In genomic region chr9:130660683-130661460, GRCh38 we compare ENCODE assay signal across 11 cellular contexts. TPM values are rescaled to one million over a fixed set of nuclear protein-coding genes. Genes with fewer than 3 reads are reported as not detected.
DNase-seq lines count a peak whose midpoint lies in the region; ATAC-seq and TF ChIP-seq lines count a peak whose summit lies in the region.
"Had no signal": no experiment of that assay in that cellular context is flagged by ENCODE, and none has a peak within 500 bp of the region (broad histone marks: within the 10 kb centered on the region; RNA-seq: fewer than 3 reads in every experiment).

No MANE protein-coding gene starts in this region.

- H3K4me1 ChIP-seq in iPS-18a (ENCODE audit: control insufficient read depth, low read depth, low read length), result peaks cover 11% of the 10 kb centered on the region
- peaks cover 0 to 60% of the 10 kb centered on the region in 2 donors for H3K4me1 ChIP-seq in uterus

- H3K27me3 ChIP-seq in HL-60 (ENCODE audit: insufficient read depth, poor library complexity, severe bottlenecking), result peaks cover 85% of the 10 kb centered on the region
- peaks cover 100% of the 10 kb centered on the region for H3K27me3 ChIP-seq in iPS-18a (ENCODE audit: control insufficient read depth, insufficient read depth, low read length)
- peaks cover 50 to 71% of the 10 kb centered on the region in 2 donors for H3K27me3 ChIP-seq in uterus
- H3K27me3 ChIP-seq in CD4-positive, alpha-beta T cell (ENCODE audit: control insufficient read depth, insufficient read depth, low read length), result peaks cover 76% of the 10 kb centered on the region

- POLR2A ChIA-PET in WTC11 (lab: Charles Lee), result interaction anchor here (0.6 kb wide), 1 partner anchor 8 kb away, joined by 4 read pairs; no protein-coding TSS in a partner anchor
- POLR2A ChIA-PET in CD4-positive, alpha-beta T cell (lab: Charles Lee), result no interaction called here

- DNase-seq in HL-60 (ENCODE audit: low read depth in 1 of 2, low spot score in 1 of 2) (no peak), WTC11 (ENCODE audit: low spot score) (peak; percentile 58), uterus (no peak), amygdala (lab: John Stamatoyannopoulos, UW) (no peak)
- DNase-seq in stimulated activated effector memory CD8-positive, alpha-beta T cell treated with anti-CD3 and anti-CD28 coated beads, Interleukin-12 subunit alpha, Interleukin-12 subunit beta, amount 100 ng/mL, for 72 hours (ENCODE audit: low spot score in 2 of 2), result no peak
- no peak for DNase-seq in CD4-positive, alpha-beta T cell
- DNase-seq: activated CD4-positive, CD25-positive, alpha-beta regulatory T cell; NCI-H2171 treated with DMSO at 0.1 percent for 48 hours had no signal

- TF ChIP-seq POLR2A in uterus (IDR thresholded peaks at IDR 0.05), result no peak

- peaks cover 100% of the 10 kb centered on the region for H3K27me3 Mint-ChIP-seq in WTC11 (ENCODE audit: low read depth)
- H3K27me3 Mint-ChIP-seq in CD4-positive, alpha-beta T cell, result peaks cover 67% of the 10 kb centered on the region

- H3K36me3 Mint-ChIP-seq in WTC11, result peaks cover 6% of the 10 kb centered on the region; the same call in 1 of the 2 replicates
- H3K36me3 Mint-ChIP-seq in stimulated activated effector memory CD8-positive, alpha-beta T cell treated with anti-CD3 and anti-CD28 coated beads, Interleukin-12 subunit alpha, Interleukin-12 subunit beta, amount 100 ng/mL, for 72 hours, result peaks cover 5% of the 10 kb centered on the region
- no peaks in the 10 kb centered on the region for H3K36me3 Mint-ChIP-seq in CD4-positive, alpha-beta T cell (ENCODE audit: low read depth)
- H3K36me3 Mint-ChIP-seq: brain had no signal

- H3K4me3 ChIP-seq in HL-60 (replicated peaks; ENCODE audit: insufficient read depth, low read length) (peak overlapping the region; percentile 26), iPS-18a (ENCODE audit: low read length) (peak overlapping the region; percentile 42), uterus (peak overlapping the region in 1 of 2 donors; percentile 11)
- H3K4me3 ChIP-seq: lung had no signal

- H3K27ac Mint-ChIP-seq in WTC11, result no peak overlapping the region
- no peak overlapping the region for H3K27ac Mint-ChIP-seq in stimulated activated effector memory CD8-positive, alpha-beta T cell treated with anti-CD3 and anti-CD28 coated beads, Interleukin-12 subunit alpha, Interleukin-12 subunit beta, amount 100 ng/mL, for 72 hours
- H3K27ac Mint-ChIP-seq in CD4-positive, alpha-beta T cell, result no peak overlapping the region
- H3K27ac Mint-ChIP-seq: brain had no signal

- H3K9ac ChIP-seq in iPS-18a (ENCODE audit: low read length), result no peak overlapping the region

- H3K9me3 Mint-ChIP-seq in WTC11, result no peaks in the 10 kb centered on the region
- no peaks in the 10 kb centered on the region for H3K9me3 Mint-ChIP-seq in stimulated activated effector memory CD8-positive, alpha-beta T cell treated with anti-CD3 and anti-CD28 coated beads, Interleukin-12 subunit alpha, Interleukin-12 subunit beta, amount 100 ng/mL, for 72 hours
- H3K9me3 Mint-ChIP-seq in CD4-positive, alpha-beta T cell, result no peaks in the 10 kb centered on the region

- intact Hi-C loops in uterus (cut with DNase I; ENCODE audit: low total_unique reads), result no loop called here
- intact Hi-C loops in CD4-positive, alpha-beta T cell (cut with DNase I, micrococcal nuclease), result no loop called here

- H3K27ac ChIP-seq in HL-60 (replicated peaks) (no peak overlapping the region), iPS-18a (ENCODE audit: low read length) (no peak overlapping the region), uterus (no peak overlapping the region)
- no peak overlapping the region for H3K27ac ChIP-seq in CD4-positive, alpha-beta T cell (ENCODE audit: low read depth, low read length)

- H3K36me3 ChIP-seq in iPS-18a (ENCODE audit: control insufficient read depth, low read depth, low read length) (no peaks in the 10 kb centered on the region), uterus (no peaks in the 10 kb centered on the region)

- H3K4me1 Mint-ChIP-seq in WTC11, result peaks cover 21% of the 10 kb centered on the region
- H3K4me1 Mint-ChIP-seq in stimulated activated effector memory CD8-positive, alpha-beta T cell treated with anti-CD3 and anti-CD28 coated beads, Interleukin-12 subunit alpha, Interleukin-12 subunit beta, amount 100 ng/mL, for 72 hours, result peaks cover 23% of the 10 kb centered on the region
- peaks cover 14% of the 10 kb centered on the region for H3K4me1 Mint-ChIP-seq in CD4-positive, alpha-beta T cell (ENCODE audit: low read depth)

- H3K4me3 Mint-ChIP-seq in WTC11, result peak overlapping the region; percentile 70
- H3K4me3 Mint-ChIP-seq in stimulated activated effector memory CD8-positive, alpha-beta T cell treated with anti-CD3 and anti-CD28 coated beads, Interleukin-12 subunit alpha, Interleukin-12 subunit beta, amount 100 ng/mL, for 72 hours, result peak overlapping the region; percentile 16
- H3K4me3 Mint-ChIP-seq in CD4-positive, alpha-beta T cell, result no peak overlapping the region

- CTCF ChIA-PET in WTC11 (lab: Charles Lee), result interaction anchor here (0.6 to 4.5 kb wide), 4 partner anchors 20 to 656 kb away, joined by 3 to 39 read pairs (median 4); no protein-coding TSS in a partner anchor
- CTCF ChIA-PET in CD4-positive, alpha-beta T cell (lab: Charles Lee), result no interaction called here

- peak; percentile 4 for ATAC-seq in WTC11
- no peak for ATAC-seq in stimulated activated effector memory CD8-positive, alpha-beta T cell treated with anti-CD3 and anti-CD28 coated beads, Interleukin-12 subunit alpha, Interleukin-12 subunit beta, amount 100 ng/mL, for 72 hours
- no peak for ATAC-seq in CD4-positive, alpha-beta T cell (ENCODE audit: poor library complexity)

- TF ChIP-seq CTCF in HL-60 (IDR thresholded peaks at IDR 0.05; ENCODE audit: insufficient read depth, low read length), result no peak
- TF ChIP-seq CTCF in WTC11 (IDR thresholded peaks at IDR 0.05), result no peak
- TF ChIP-seq CTCF in uterus (IDR thresholded peaks at IDR 0.05), result no peak
- TF ChIP-seq CTCF in CD4-positive, alpha-beta T cell (IDR thresholded peaks at IDR 0.05), result no peak

- H3K9me3 ChIP-seq in iPS-18a (ENCODE audit: control insufficient read depth, low read depth, low read length) (no peaks in the 10 kb centered on the region), uterus (no peaks in the 10 kb centered on the region)
- H3K9me3 ChIP-seq in CD4-positive, alpha-beta T cell (ENCODE audit: control insufficient read depth, low read length), result no peaks in the 10 kb centered on the region

TF ChIP-seq in WTC11, 78 proteins besides CTCF, POLR2A, EP300 and RAD21 (continues in another document):
- TF ChIP-seq ZNF423 (CRISPR knock-in tag; IDR thresholded peaks at IDR 0.05) (no peak), ZNF232 (CRISPR knock-in tag; IDR thresholded peaks at IDR 0.05) (no peak), HMGA2 (CRISPR knock-in tag; IDR thresholded peaks at IDR 0.05) (no peak), NFYB (CRISPR knock-in tag; conservative IDR thresholded peaks at IDR 0.05; ENCODE audit: low read depth) (no peak), NR2C2 (CRISPR knock-in tag; IDR thresholded peaks at IDR 0.05) (no peak), ELF4 (CRISPR knock-in tag; IDR thresholded peaks at IDR 0.05; ENCODE audit: low read depth) (no peak), ETV6 (CRISPR knock-in tag; IDR thresholded peaks at IDR 0.05) (no peak), JAZF1 (CRISPR knock-in tag; IDR thresholded peaks at IDR 0.05) (no peak)
- TF ChIP-seq, protein P1, sequence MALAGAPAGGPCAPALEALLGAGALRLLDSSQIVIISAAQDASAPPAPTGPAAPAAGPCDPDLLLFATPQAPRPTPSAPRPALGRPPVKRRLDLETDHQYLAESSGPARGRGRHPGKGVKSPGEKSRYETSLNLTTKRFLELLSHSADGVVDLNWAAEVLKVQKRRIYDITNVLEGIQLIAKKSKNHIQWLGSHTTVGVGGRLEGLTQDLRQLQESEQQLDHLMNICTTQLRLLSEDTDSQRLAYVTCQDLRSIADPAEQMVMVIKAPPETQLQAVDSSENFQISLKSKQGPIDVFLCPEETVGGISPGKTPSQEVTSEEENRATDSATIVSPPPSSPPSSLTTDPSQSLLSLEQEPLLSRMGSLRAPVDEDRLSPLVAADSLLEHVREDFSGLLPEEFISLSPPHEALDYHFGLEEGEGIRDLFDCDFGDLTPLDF (CRISPR knock-in tag; IDR thresholded peaks at IDR 0.05), result no peak
- TF ChIP-seq, protein P2, sequence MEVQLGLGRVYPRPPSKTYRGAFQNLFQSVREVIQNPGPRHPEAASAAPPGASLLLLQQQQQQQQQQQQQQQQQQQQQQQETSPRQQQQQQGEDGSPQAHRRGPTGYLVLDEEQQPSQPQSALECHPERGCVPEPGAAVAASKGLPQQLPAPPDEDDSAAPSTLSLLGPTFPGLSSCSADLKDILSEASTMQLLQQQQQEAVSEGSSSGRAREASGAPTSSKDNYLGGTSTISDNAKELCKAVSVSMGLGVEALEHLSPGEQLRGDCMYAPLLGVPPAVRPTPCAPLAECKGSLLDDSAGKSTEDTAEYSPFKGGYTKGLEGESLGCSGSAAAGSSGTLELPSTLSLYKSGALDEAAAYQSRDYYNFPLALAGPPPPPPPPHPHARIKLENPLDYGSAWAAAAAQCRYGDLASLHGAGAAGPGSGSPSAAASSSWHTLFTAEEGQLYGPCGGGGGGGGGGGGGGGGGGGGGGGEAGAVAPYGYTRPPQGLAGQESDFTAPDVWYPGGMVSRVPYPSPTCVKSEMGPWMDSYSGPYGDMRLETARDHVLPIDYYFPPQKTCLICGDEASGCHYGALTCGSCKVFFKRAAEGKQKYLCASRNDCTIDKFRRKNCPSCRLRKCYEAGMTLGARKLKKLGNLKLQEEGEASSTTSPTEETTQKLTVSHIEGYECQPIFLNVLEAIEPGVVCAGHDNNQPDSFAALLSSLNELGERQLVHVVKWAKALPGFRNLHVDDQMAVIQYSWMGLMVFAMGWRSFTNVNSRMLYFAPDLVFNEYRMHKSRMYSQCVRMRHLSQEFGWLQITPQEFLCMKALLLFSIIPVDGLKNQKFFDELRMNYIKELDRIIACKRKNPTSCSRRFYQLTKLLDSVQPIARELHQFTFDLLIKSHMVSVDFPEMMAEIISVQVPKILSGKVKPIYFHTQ (CRISPR knock-in tag; IDR thresholded peaks at IDR 0.05), result no peak

RNA-seq across cellular contexts. Expression of gene PRDM12, which starts 3.5 kb away (rescaled TPM):
- 0.07 to 0.09 TPM in 2 of 3 replicates, not detected in the other for total RNA-seq in WTC11 (2021)
- not detected for total RNA-seq in uterus
- under 1 TPM in 1 of 2 experiments, not detected in 1; 0.14 TPM for total RNA-seq in CD4-positive, alpha-beta T cell

RNA-seq across cellular contexts. Expression of gene EXOSC2, which starts 32.7 kb away (rescaled TPM):
- total RNA-seq in WTC11 (2021) (76.1 to 80.3 TPM (median 79.2 TPM) in 3 replicates), uterus (10 to 100 TPM in 2 of 4 donors, 1 to 10 TPM in 2; 2.4 to 59.3 (median 25.5) TPM)
- total RNA-seq in CD4-positive, alpha-beta T cell, result 10 to 100 TPM; 49.2 to 50.2 TPM
